Comparison of ENCODE assay signal across 1 cellular context in the genomic region with DNA sequence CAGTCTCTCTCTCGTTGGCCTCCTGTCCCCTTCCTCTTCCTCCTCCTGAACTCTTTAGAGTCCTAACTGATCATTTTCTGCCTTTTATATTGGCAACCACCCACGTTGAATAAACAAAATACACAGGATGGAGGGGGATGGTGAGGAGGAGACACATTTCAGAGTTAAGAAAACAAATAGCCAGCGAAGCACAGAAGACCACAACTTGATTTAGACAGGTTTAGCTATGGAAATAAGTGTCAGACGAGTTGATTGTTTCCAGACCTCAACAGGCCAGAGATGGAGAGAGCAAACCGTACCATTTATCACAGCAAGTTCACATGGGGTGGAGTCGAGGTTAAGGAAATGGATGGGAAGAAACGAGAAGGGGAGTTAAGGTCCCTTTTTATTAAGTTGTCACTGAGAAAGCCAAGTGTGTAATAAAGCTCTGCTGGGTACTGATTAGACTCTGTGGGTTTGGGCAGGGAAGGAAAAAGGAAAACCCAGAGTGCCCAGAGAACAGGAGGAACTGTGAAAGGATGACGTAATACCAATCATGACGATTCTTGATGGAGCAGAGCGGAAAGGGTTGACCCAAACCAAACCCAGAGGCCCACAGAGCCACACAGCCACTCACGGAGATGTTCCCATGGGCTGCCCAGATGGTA.
TF ChIP-seq lines count a peak whose summit lies in the region.

No MANE protein-coding gene starts in this region.

TF ChIP-seq in HepG2, 621 proteins besides CTCF, POLR2A, EP300 and RAD21:
- no peak for TF ChIP-seq RBFOX2 (IDR thresholded peaks at IDR 0.05; ENCODE audit: low read depth, low read length)
- peak; percentile 49; the same call in 1 of the 2 replicates for TF ChIP-seq CEBPB (IDR thresholded peaks at IDR 0.05; ENCODE audit: borderline replicate concordance, low read depth, low read length)
- TF ChIP-seq CREM (IDR thresholded peaks at IDR 0.05): no peak
- no peak for TF ChIP-seq CREM (CRISPR knock-in tag; IDR thresholded peaks at IDR 0.05)
- TF ChIP-seq ATF7 (IDR thresholded peaks at IDR 0.05): peak; percentile 50; the same call in 1 of the 2 replicates
- no peak for TF ChIP-seq ATF7 (CRISPR knock-in tag; IDR thresholded peaks at IDR 0.05)
- TF ChIP-seq RELA (CRISPR knock-in tag; IDR thresholded peaks at IDR 0.05): no peak
- no peak for TF ChIP-seq KLF6 (CRISPR knock-in tag; IDR thresholded peaks at IDR 0.05)
TF ChIP-seq in HepG2: peak in this region for 2.
